ENCODE assay signal across 1 cellular context in the genomic region with DNA sequence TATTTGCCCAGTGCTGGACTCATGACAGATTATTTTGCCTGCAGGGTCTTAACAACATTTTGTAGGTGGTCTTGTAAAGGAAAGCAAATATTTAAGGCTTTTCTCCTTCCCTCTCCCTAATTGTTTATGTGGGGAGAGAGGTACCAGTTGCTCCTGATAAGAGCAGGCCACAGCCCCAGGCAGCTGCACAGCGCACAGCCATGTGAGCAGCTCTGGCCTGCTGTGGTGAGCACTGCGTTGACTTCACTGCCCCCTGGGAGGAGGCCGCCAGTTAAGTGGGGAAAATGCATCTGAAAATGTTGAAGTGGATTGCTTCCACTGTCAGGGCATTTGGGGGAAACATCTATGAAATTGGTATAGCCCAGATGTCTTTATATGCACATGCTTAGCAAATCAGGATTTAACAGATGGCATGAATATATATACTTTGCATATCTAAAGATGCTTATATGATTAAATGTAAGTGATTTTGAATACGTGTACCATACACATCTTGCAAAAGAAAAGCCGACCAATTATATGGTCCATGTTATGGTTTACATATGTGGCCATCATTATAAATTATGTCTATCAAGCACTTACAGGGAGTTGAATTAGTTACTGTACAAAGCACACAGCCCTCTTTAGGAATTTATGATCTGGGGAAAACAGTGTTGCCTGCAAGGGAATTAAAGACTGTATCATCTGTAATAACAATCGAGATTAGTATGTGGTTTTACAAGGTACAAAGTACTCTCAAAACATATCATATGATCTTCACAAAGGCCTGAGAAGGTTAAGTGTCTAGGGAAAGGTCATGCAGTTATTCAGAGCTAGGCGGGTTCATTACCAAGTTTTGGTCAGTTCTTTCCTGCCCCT.
TF ChIP-seq lines count a peak whose summit lies in the region.

No MANE protein-coding gene starts in this region.

TF ChIP-seq in HEK293, 187 proteins besides CTCF, POLR2A, EP300 and RAD21 (continued from another document):
- TF ChIP-seq ZNF768 (tag by site-specific recombination; IDR thresholded peaks at IDR 0.05) (0 out of 2 replicates have a peak, but pooled peaks have one; percentile 74), ZNF629 (tag by site-specific recombination; IDR thresholded peaks at IDR 0.05) (peak; percentile 55)
